Comparison of ENCODE assay signal across 9 cellular contexts in genomic region chr18:22169011-22169888, GRCh38. TPM values are rescaled to one million over a fixed set of nuclear protein-coding genes. Genes with fewer than 3 reads are reported as not detected.
DNase-seq lines count a peak whose midpoint lies in the region; ATAC-seq and TF ChIP-seq lines count a peak whose summit lies in the region.
"Had no signal": no experiment of that assay in that cellular context is flagged by ENCODE, and none has a peak within 500 bp of the region (broad histone marks: within the 10 kb centered on the region; RNA-seq: fewer than 3 reads in every experiment).

Gene GATA6 (plus strand): TSS chr18:22169589. CDS start chr18:22171145, 1,556 bp downstream.

- peak in 5 of 7 experiments; percentile 15 to 70 (median 58) for DNase-seq in CD8-positive, alpha-beta T cell
- DNase-seq in H4 (ENCODE audit: low spot score) (peak; percentile 95), NCI-H2171 treated with DMSO at 0.1 percent for 48 hours (lab: John Stamatoyannopoulos, UW) (peak; percentile 71), esophagus squamous epithelium (lab: John Stamatoyannopoulos, UW) (no peak), myocyte (ENCODE audit: low read depth) (peak; percentile 15)
- peak; percentile 71 for DNase-seq in activated CD8-positive, alpha-beta T cell treated with anti-CD3 and anti-CD28 coated beads for 36 hours
- DNase-seq in activated effector memory CD4-positive, alpha-beta T cell treated with anti-CD3 and anti-CD28 coated beads, Interleukin-2, amount 50 U/mL, for 16 hours, result no peak

- H3K9me3 Mint-ChIP-seq in CD8-positive, alpha-beta T cell, result no peaks in the 10 kb centered on the region
- no peaks in the 10 kb centered on the region for H3K9me3 Mint-ChIP-seq in activated CD8-positive, alpha-beta T cell treated with anti-CD3 and anti-CD28 coated beads for 36 hours

- no peak for TF ChIP-seq POLR2A in esophagus squamous epithelium (IDR thresholded peaks at IDR 0.05)

- CTCF ChIA-PET in CD8-positive, alpha-beta T cell (lab: Charles Lee), result no interaction called here
- CTCF ChIA-PET in activated CD8-positive, alpha-beta T cell treated with anti-CD3 and anti-CD28 coated beads for 36 hours (lab: Charles Lee), result no interaction called here

- H3K4me1 ChIP-seq in CD8-positive, alpha-beta T cell (ENCODE audit: insufficient read depth, low read length), result peaks cover 34% of the 10 kb centered on the region
- peaks cover 20 to 75% (median 22%) of the 10 kb centered on the region in 3 donors for H3K4me1 ChIP-seq in esophagus squamous epithelium

- POLR2A ChIA-PET in CD8-positive, alpha-beta T cell (lab: Charles Lee), result no interaction called here
- POLR2A ChIA-PET in activated CD8-positive, alpha-beta T cell treated with anti-CD3 and anti-CD28 coated beads for 36 hours (lab: Charles Lee), result no interaction called here

- intact Hi-C loops in CD8-positive, alpha-beta T cell (cut with DNase I, micrococcal nuclease), result loop anchor here (1.0 to 5.0 kb wide), 6 partner anchors 173 to 393 kb away; no protein-coding TSS in a partner anchor
- intact Hi-C loops in activated CD8-positive, alpha-beta T cell treated with anti-CD3 and anti-CD28 coated beads for 36 hours (cut with micrococcal nuclease), result loop anchor here (5.0 kb wide), 1 partner anchor 393 kb away; no protein-coding TSS in a partner anchor
- intact Hi-C loops in esophagus squamous epithelium (cut with DNase I), result no loop called here

- no peak within 1 kb of the TSS for H3K27ac ChIP-seq in CD8-positive, alpha-beta T cell (ENCODE audit: low read depth, low read length)
- H3K27ac ChIP-seq in esophagus squamous epithelium, result peak within 1 kb of the TSS; percentile 74 to 86 (median 81)

- WGBS in esophagus squamous epithelium, 2 donors, result 0 to 1% methylated on average over 28 to 40 of the region's 87 CpGs

- peak within 1 kb of the TSS; percentile 90 for H3K4me3 Mint-ChIP-seq in CD8-positive, alpha-beta T cell
- H3K4me3 Mint-ChIP-seq in activated CD8-positive, alpha-beta T cell treated with anti-CD3 and anti-CD28 coated beads for 36 hours, result peak within 1 kb of the TSS; percentile 78

- peaks cover 62% of the 10 kb centered on the region for H3K27me3 Mint-ChIP-seq in CD8-positive, alpha-beta T cell (ENCODE audit: low read depth)
- H3K27me3 Mint-ChIP-seq in activated CD8-positive, alpha-beta T cell treated with anti-CD3 and anti-CD28 coated beads for 36 hours, result peaks cover 74% of the 10 kb centered on the region

- H3K4me1 Mint-ChIP-seq in CD8-positive, alpha-beta T cell (ENCODE audit: low read depth), result peaks cover 29% of the 10 kb centered on the region
- H3K4me1 Mint-ChIP-seq in activated CD8-positive, alpha-beta T cell treated with anti-CD3 and anti-CD28 coated beads for 36 hours (ENCODE audit: low read depth), result peaks cover 23% of the 10 kb centered on the region

- peaks cover 5% of the 10 kb centered on the region for H3K36me3 Mint-ChIP-seq in CD8-positive, alpha-beta T cell
- H3K36me3 Mint-ChIP-seq in activated CD8-positive, alpha-beta T cell treated with anti-CD3 and anti-CD28 coated beads for 36 hours (ENCODE audit: low read depth), result no peaks in the 10 kb centered on the region

- H3K27ac Mint-ChIP-seq in CD8-positive, alpha-beta T cell, result no peak within 1 kb of the TSS
- H3K27ac Mint-ChIP-seq in activated CD8-positive, alpha-beta T cell treated with anti-CD3 and anti-CD28 coated beads for 36 hours, result no peak within 1 kb of the TSS

- no peaks in the 10 kb centered on the region for H3K36me3 ChIP-seq in CD8-positive, alpha-beta T cell (ENCODE audit: insufficient read depth, low read length)
- no peaks in the 10 kb centered on the region for H3K36me3 ChIP-seq in esophagus squamous epithelium

- H3K9me3 ChIP-seq in CD8-positive, alpha-beta T cell (ENCODE audit: low read length), result no peaks in the 10 kb centered on the region
- no peaks in the 10 kb centered on the region for H3K9me3 ChIP-seq in esophagus squamous epithelium

- ATAC-seq in CD8-positive, alpha-beta T cell, result peak; percentile 72
- ATAC-seq in activated CD8-positive, alpha-beta T cell treated with anti-CD3 and anti-CD28 coated beads for 36 hours, result peak; percentile 76
- ATAC-seq in GM21447 (IDR thresholded peaks at IDR 0.05; ENCODE audit: unreplicated experiment), result no peak

- H3K4me3 ChIP-seq in CD8-positive, alpha-beta T cell (ENCODE audit: low read depth, low read length), result peak within 1 kb of the TSS; percentile 54
- H3K4me3 ChIP-seq in esophagus squamous epithelium, result peak within 1 kb of the TSS; percentile 46 to 89 (median 60)

- TF ChIP-seq CTCF in CD8-positive, alpha-beta T cell (IDR thresholded peaks at IDR 0.05), result peak; percentile 13
- peak; percentile 26 for TF ChIP-seq CTCF in activated CD8-positive, alpha-beta T cell treated with anti-CD3 and anti-CD28 coated beads for 36 hours (IDR thresholded peaks at IDR 0.05)
- TF ChIP-seq CTCF in esophagus squamous epithelium (IDR thresholded peaks at IDR 0.05), result peak in 5 of 6 experiments; percentile 37 to 54 (median 40)

- peaks cover 44% of the 10 kb centered on the region for H3K27me3 ChIP-seq in CD8-positive, alpha-beta T cell (ENCODE audit: insufficient read depth, low read length)
- H3K27me3 ChIP-seq in esophagus squamous epithelium, result peaks cover 32 to 100% (median 55%) of the 10 kb centered on the region in 4 donors

RNA-seq across cellular contexts. Expression of gene GATA6, which starts in this region (rescaled TPM):
- 1 to 10 TPM; 4.0 to 4.3 TPM for total RNA-seq in CD8-positive, alpha-beta T cell
- total RNA-seq in H4 (2014; rRNA removed; shearing (Covaris generic)), result 6.5 and 7.5 TPM in 2 replicates
- not detected for total RNA-seq in activated CD8-positive, alpha-beta T cell treated with anti-CD3 and anti-CD28 coated beads for 36 hours
- total RNA-seq in esophagus squamous epithelium (1 to 10 TPM in 2 of 4 donors, under 1 TPM in 2; 0.08 to 2.2 (median 1.2) TPM), myocyte (0.08 TPM in 1 of 2 replicates, not detected in the other)
- polyA plus RNA-seq in myocyte (2012), result not detected
- total RNA-seq: T-helper 2 cell treated with Interferon-gamma antibody and Interleukin-4, amounts not matched to agents 100 ng/mL and 5 ng/mL, for 36 hours had no signal

Comparison
In these comparisons a context has a peak if more than half of its experiments do, and no peak if none do; other contexts are left out.
1. Peak in DNase-seq and ATAC-seq in activated CD8-positive, alpha-beta T cell treated with anti-CD3 and anti-CD28 coated beads for 36 hours; RNA of the gene not detected or under 1 TPM.
2. Peak in DNase-seq in myocyte; RNA of the gene not detected or under 1 TPM.
3. DNase-seq: peak in CD8-positive, alpha-beta T cell (5 of 7), H4 (single experiment) and NCI-H2171 treated with DMSO at 0.1 percent for 48 hours (single experiment); none in esophagus squamous epithelium (single experiment) and activated effector memory CD4-positive, alpha-beta T cell treated with anti-CD3 and anti-CD28 coated beads, Interleukin-2, amount 50 U/mL, for 16 hours (single experiment).
4. Peak in every context shown above with its lines, with median percentiles within 50 percentile points of each other: CTCF ChIP-seq.